ENCODE assay signal across 9 cellular contexts in genomic region chr4:145012841-145013240, GRCh38.
DNase-seq lines count a peak whose midpoint lies in the region; ATAC-seq, FAIRE-seq and TF ChIP-seq lines count a peak whose summit lies in the region.
"Had no signal": no experiment of that assay in that cellular context is flagged by ENCODE, and none has a peak within 500 bp of the region (broad histone marks: within the 10 kb centered on the region; RNA-seq: fewer than 3 reads in every experiment).

No MANE protein-coding gene starts in this region.

- H3K27me3 Mint-ChIP-seq in brain: peaks cover 4% of the 10 kb centered on the region
- H3K27me3 Mint-ChIP-seq: activated B cell treated with CpG ODN at 0.5 μM for 24 hours had no signal

- DNase-seq in CD1c-positive myeloid dendritic cell (ENCODE audit: extremely low spot score) (peak; percentile 50), KBM-7 (peak; percentile 76), HepG2 (ENCODE audit: low spot score) (peak; percentile 10), NCI-H748 treated with DMSO at 0.1 percent for 48 hours (lab: John Stamatoyannopoulos, UW) (no peak), hepatocyte (ENCODE audit: low spot score) (no peak), erythroblast (lab: John Stamatoyannopoulos, UW) (no peak)
- DNase-seq: activated B cell treated with CpG ODN at 0.5 μM for 24 hours had no signal

- no peak overlapping the region for H3K4me2 ChIP-seq in HepG2 (ENCODE audit: low read depth, low read length)
- no peak overlapping the region for H3K4me2 ChIP-seq in hepatocyte

- H4K20me1 ChIP-seq in HepG2 (ENCODE audit: insufficient read depth, low read length) (no peaks in the 10 kb centered on the region), hepatocyte (ENCODE audit: insufficient read depth, poor library complexity, severe bottlenecking) (no peaks in the 10 kb centered on the region)

- TF ChIP-seq CTCF in brain (conservative IDR thresholded peaks at IDR 0.05) (no peak), HepG2 (CRISPR knock-in tag; IDR thresholded peaks at IDR 0.05) (no peak), hepatocyte (IDR thresholded peaks at IDR 0.05; ENCODE audit: poor library complexity) (no peak)

- TF ChIP-seq EP300 in HepG2 (IDR thresholded peaks at IDR 0.05; ENCODE audit: low read depth in 2 of 2, low read length in 2 of 2) (no peak), HepG2 (CRISPR knock-in tag; IDR thresholded peaks at IDR 0.05; ENCODE audit: borderline replicate concordance) (no peak)

- no TSS peak for BruUV-seq in HepG2 (replicated peaks; lab: Mats Ljungman, UMichigan)

- TF ChIP-seq RAD21 in HepG2 (CRISPR knock-in tag; IDR thresholded peaks at IDR 0.05): no peak

- CTCF ChIA-PET in HepG2 (lab: Yijun Ruan, JAX; ENCODE audit: low intra/inter-chr PET ratio, low total read pairs): no interaction called here

- H3K4me3 ChIP-seq in HepG2 (replicated peaks in 1 of 3; ENCODE audit: insufficient read depth in 1 of 3, low read depth in 2 of 3, low read length in 3 of 3) (no peak overlapping the region), hepatocyte (no peak overlapping the region)

- H2AFZ ChIP-seq in HepG2 (ENCODE audit: low read length): no peak overlapping the region
- H2AFZ ChIP-seq in hepatocyte: no peak overlapping the region

- peaks cover 26 to 62% (median 41%) of the 10 kb centered on the region in 5 experiments for H3K9me3 Mint-ChIP-seq in brain

- POLR2A ChIA-PET in HepG2 (lab: Yijun Ruan, JAX): no interaction called here

- H3K9ac ChIP-seq in HepG2 (ENCODE audit: insufficient read depth, low read depth, low read length): no peak overlapping the region

- no peaks in the 10 kb centered on the region for H3K79me2 ChIP-seq in HepG2 (ENCODE audit: insufficient read depth, low read length)
- peaks cover 6% of the 10 kb centered on the region for H3K79me2 ChIP-seq in hepatocyte

- no peaks in the 10 kb centered on the region for H3K4me1 ChIP-seq in HepG2 (ENCODE audit: insufficient read depth, low read length)
- H3K4me1 ChIP-seq in hepatocyte (ENCODE audit: insufficient read depth): no peaks in the 10 kb centered on the region

- H3K36me3 ChIP-seq in HepG2 (replicated peaks in 1 of 2; ENCODE audit: control insufficient read depth in 1 of 2, insufficient read depth in 2 of 2, low read length in 2 of 2) (no peaks in the 10 kb centered on the region), hepatocyte (replicated peaks; ENCODE audit: insufficient read depth, low read depth) (no peaks in the 10 kb centered on the region)

- in situ Hi-C loops in KBM-7 (cut with MboI; ENCODE audit: low pct_unique_long_range_greater_than_20kb, low sequenced_read_pairs) (no loop called here), HepG2 (cut with HindIII; ENCODE audit: extremely low pct_ligation_motif_present, low pct_unique_long_range_greater_than_20kb) (no loop called here)

- TF ChIP-seq POLR2A in HepG2 (IDR thresholded peaks at IDR 0.05; ENCODE audit: insufficient read depth in 1 of 2, low read depth in 2 of 2, low read length in 2 of 2) (no peak), erythroblast (IDR thresholded peaks at IDR 0.05; ENCODE audit: low read length) (no peak)

- intact Hi-C loops in HepG2 (cut with micrococcal nuclease; ENCODE audit: unreplicated experiment): no loop called here

- no peak for ATAC-seq in HepG2
- ATAC-seq in GM19463 (IDR thresholded peaks at IDR 0.05; ENCODE audit: unreplicated experiment): no peak

- H3K36me3 Mint-ChIP-seq in brain: peaks cover 63% of the 10 kb centered on the region

- H3K27ac Mint-ChIP-seq in brain: peak overlapping the region in 4 of 5 experiments; percentile 14 to 82 (median 31)
- H3K27ac Mint-ChIP-seq: activated B cell treated with CpG ODN at 0.5 μM for 24 hours had no signal

- no peaks in the 10 kb centered on the region for H3K27me3 ChIP-seq in HepG2 (ENCODE audit: control insufficient read depth in 1 of 2, insufficient read depth in 2 of 2, low read length in 2 of 2)
- no peaks in the 10 kb centered on the region for H3K27me3 ChIP-seq in hepatocyte

- peaks cover 16% of the 10 kb centered on the region for H3K4me1 Mint-ChIP-seq in brain

- FAIRE-seq in HepG2 (lab: Jason Lieb, UNC): no peak

- H3K4me3 Mint-ChIP-seq in brain: no peak overlapping the region
- H3K4me3 Mint-ChIP-seq: activated B cell treated with CpG ODN at 0.5 μM for 24 hours had no signal

- H3K9me2 ChIP-seq in hepatocyte (replicated peaks; ENCODE audit: insufficient read depth): no peaks in the 10 kb centered on the region

- H3K9me3 ChIP-seq in HepG2 (ENCODE audit: low read length): no peaks in the 10 kb centered on the region
- peaks cover 3% of the 10 kb centered on the region for H3K9me3 ChIP-seq in hepatocyte (ENCODE audit: low read depth)

- H3K27ac ChIP-seq in HepG2 (ENCODE audit: extremely low read length, insufficient read depth, low read length) (no peak overlapping the region), hepatocyte (no peak overlapping the region)

TF ChIP-seq in HepG2, 621 proteins besides CTCF, POLR2A, EP300 and RAD21:
- TF ChIP-seq NFE2 (CRISPR knock-in tag; IDR thresholded peaks at IDR 0.05) (peak; percentile 74; the same call in 1 of the 2 replicates), ZBTB7B (CRISPR knock-in tag; IDR thresholded peaks at IDR 0.05) (no peak)

Comparison
In these comparisons a context has a peak if more than half of its experiments do, and no peak if none do; other contexts are left out.
1. DNase-seq: peak in CD1c-positive myeloid dendritic cell (single experiment), KBM-7 (single experiment) and HepG2 (single experiment); none in NCI-H748 treated with DMSO at 0.1 percent for 48 hours (single experiment), hepatocyte (single experiment) and erythroblast (0 of 2).